ENCODE assay signal across 13 cellular contexts in genomic region chr10:119340893-119341235, GRCh38.
DNase-seq lines count a peak whose midpoint lies in the region; ATAC-seq and TF ChIP-seq lines count a peak whose summit lies in the region.
"Had no signal": no experiment of that assay in that cellular context is flagged by ENCODE, and none has a peak within 500 bp of the region (broad histone marks: within the 10 kb centered on the region; RNA-seq: fewer than 3 reads in every experiment).

No MANE protein-coding gene starts in this region.

- H3K79me1 ChIP-seq in IMR-90 (ENCODE audit: low read depth in 1 of 2, low read length in 2 of 2), result peaks cover 42 to 82% of the 10 kb centered on the region in 2 experiments

- no peak overlapping the region for H4K8ac ChIP-seq in IMR-90 (ENCODE audit: low read depth in 2 of 2, low read length in 2 of 2)

- H2BK120ac ChIP-seq in IMR-90 (ENCODE audit: low read depth, low read length), result peak overlapping the region; percentile 18; the same call in 1 of the 2 replicates

- in situ Hi-C loops in IMR-90 (cut with MboI; ENCODE audit: low sequenced_read_pairs), result no loop called here

- no peak overlapping the region for H3K4me3 Mint-ChIP-seq in effector memory CD8-positive, alpha-beta T cell
- no peak overlapping the region for H3K4me3 Mint-ChIP-seq in stimulated activated effector memory CD8-positive, alpha-beta T cell treated with anti-CD3 and anti-CD28 coated beads, Interleukin-12 subunit alpha, Interleukin-12 subunit beta, amount 100 ng/mL, for 72 hours
- no peak overlapping the region for H3K4me3 Mint-ChIP-seq in Calu3 (ENCODE audit: low read depth, unreplicated experiment)
- H3K4me3 Mint-ChIP-seq: activated naive CD4-positive, alpha-beta T cell treated with anti-CD3 and anti-CD28 coated beads, Interleukin-2, amount 10 ng/mL, durations not matched to agents 7 days and 5 days; GM23338 had no signal

- no peak overlapping the region for H3K14ac ChIP-seq in IMR-90 (replicated peaks; ENCODE audit: low read depth, low read length)

- peaks cover 5% of the 10 kb centered on the region for H3K36me3 Mint-ChIP-seq in effector memory CD8-positive, alpha-beta T cell (ENCODE audit: insufficient read depth)
- H3K36me3 Mint-ChIP-seq in stimulated activated effector memory CD8-positive, alpha-beta T cell treated with anti-CD3 and anti-CD28 coated beads, Interleukin-12 subunit alpha, Interleukin-12 subunit beta, amount 100 ng/mL, for 72 hours, result no peaks in the 10 kb centered on the region
- no peaks in the 10 kb centered on the region for H3K36me3 Mint-ChIP-seq in Calu3 (ENCODE audit: insufficient read depth, unreplicated experiment)

- H3K4me3 ChIP-seq in IMR-90 (ENCODE audit: insufficient read depth, low read depth, low read length), result no peak overlapping the region
- H3K4me3 ChIP-seq in lower lobe of right lung, result no peak overlapping the region
- H3K4me3 ChIP-seq: GM23338 had no signal

- H2BK20ac ChIP-seq in IMR-90 (ENCODE audit: low read depth, low read length), result 0 out of 2 replicates have a peak overlapping the region, but pooled peaks have one; percentile 23

- H3K56ac ChIP-seq in IMR-90 (ENCODE audit: extremely low read depth, insufficient read depth, low read length), result no peak overlapping the region

- H4K20me1 ChIP-seq in IMR-90 (ENCODE audit: insufficient read depth, low read length), result peaks cover 64% of the 10 kb centered on the region

- intact Hi-C loops in IMR-90 (cut with micrococcal nuclease) (no loop called here), lower lobe of right lung (cut with DNase I) (no loop called here), Calu3 (cut with micrococcal nuclease; ENCODE audit: unreplicated experiment) (no loop called here)

- ATAC-seq in IMR-90 (ENCODE audit: low read depth), result no peak
- ATAC-seq in effector memory CD8-positive, alpha-beta T cell (replicated peaks), result no peak
- no peak for ATAC-seq in lower lobe of right lung
- ATAC-seq in stimulated activated effector memory CD8-positive, alpha-beta T cell treated with anti-CD3 and anti-CD28 coated beads, Interleukin-12 subunit alpha, Interleukin-12 subunit beta, amount 100 ng/mL, for 72 hours, result no peak
- ATAC-seq in HG02798 (IDR thresholded peaks at IDR 0.05; ENCODE audit: poor library complexity, unreplicated experiment), result no peak
- ATAC-seq: GM23338 had no signal

- H4K91ac ChIP-seq in IMR-90 (ENCODE audit: insufficient read depth, low read depth, low read length), result peak overlapping the region; percentile 24; the same call in 1 of the 2 replicates

- no peak for TF ChIP-seq RAD21 in IMR-90 (IDR thresholded peaks at IDR 0.05; ENCODE audit: low read length)

- peaks cover 38% of the 10 kb centered on the region for H3K9me1 ChIP-seq in IMR-90 (ENCODE audit: insufficient read depth, low read length)

- no peak overlapping the region for H4K5ac ChIP-seq in IMR-90 (ENCODE audit: low read depth, low read length)

- CTCF ChIA-PET in IMR-90 (lab: Yijun Ruan, JAX), result no interaction called here
- CTCF ChIA-PET in Calu3 (lab: Charles Lee), result no interaction called here

- H3K27ac Mint-ChIP-seq in effector memory CD8-positive, alpha-beta T cell, result peak overlapping the region; percentile 50 to 67
- H3K27ac Mint-ChIP-seq in stimulated activated effector memory CD8-positive, alpha-beta T cell treated with anti-CD3 and anti-CD28 coated beads, Interleukin-12 subunit alpha, Interleukin-12 subunit beta, amount 100 ng/mL, for 72 hours, result peak overlapping the region; percentile 64
- no peak overlapping the region for H3K27ac Mint-ChIP-seq in Calu3 (ENCODE audit: unreplicated experiment)
- H3K27ac Mint-ChIP-seq: activated naive CD4-positive, alpha-beta T cell treated with anti-CD3 and anti-CD28 coated beads, Interleukin-2, amount 10 ng/mL, durations not matched to agents 7 days and 5 days; GM23338 had no signal

- H3K4me2 ChIP-seq in IMR-90 (ENCODE audit: low read depth, low read length), result no peak overlapping the region
- H3K4me2 ChIP-seq: GM23338 had no signal

- no peak overlapping the region for H3K23ac ChIP-seq in IMR-90 (ENCODE audit: low read depth, low read length)

- H3K36me3 ChIP-seq in IMR-90 (ENCODE audit: control insufficient read depth, insufficient read depth, low read length) (peaks cover 39% of the 10 kb centered on the region), lower lobe of right lung (no peaks in the 10 kb centered on the region)
- H3K36me3 ChIP-seq: BE2C had no signal

- H3K27me3 ChIP-seq in IMR-90 (ENCODE audit: control insufficient read depth, insufficient read depth, low read length) (no peaks in the 10 kb centered on the region), lower lobe of right lung (ENCODE audit: low read depth) (no peaks in the 10 kb centered on the region)
- H3K27me3 ChIP-seq: BE2C had no signal

- H3K4me1 ChIP-seq in IMR-90 (ENCODE audit: control insufficient read depth, insufficient read depth, low read length) (peaks cover 31% of the 10 kb centered on the region), lower lobe of right lung (peaks cover 41% of the 10 kb centered on the region)
- H3K4me1 ChIP-seq: BE2C had no signal

- dilution Hi-C loops in IMR-90 (cut with HindIII; ENCODE audit: low sequenced_read_pairs, unreplicated experiment), result no loop called here

- WGBS in IMR-90 (ENCODE audit: extremely low coverage in 2 of 2, insufficient read length in 1 of 2), 2 experiments, result 96% methylated on average over 5 of the region's 6 CpGs; no CpG with 5 or more reads in 1 of the 2 experiments

- H2BK15ac ChIP-seq in IMR-90 (ENCODE audit: low read depth, low read length), result no peak overlapping the region; the same call in 2 of the 3 replicates

- no peaks in the 10 kb centered on the region for H3K9me3 ChIP-seq in IMR-90 (ENCODE audit: control insufficient read depth, insufficient read depth, low read length)
- H3K9me3 ChIP-seq in lower lobe of right lung, result no peaks in the 10 kb centered on the region
- H3K9me3 ChIP-seq: BE2C had no signal

- peak overlapping the region; percentile 24 for H2AFZ ChIP-seq in IMR-90 (replicated peaks; ENCODE audit: low read length, poor library complexity)
- H2AFZ ChIP-seq: GM23338 had no signal

- TF ChIP-seq CTCF in IMR-90 (conservative IDR thresholded peaks at IDR 0.05; ENCODE audit: low read depth, low read length) (no peak), lower lobe of right lung (IDR thresholded peaks at IDR 0.05) (no peak), Calu3 (IDR thresholded peaks at IDR 0.05; ENCODE audit: unreplicated experiment) (no peak), GM20000 (IDR thresholded peaks at IDR 0.05; ENCODE audit: extremely low read depth, missing control alignments) (no peak)

- no peak overlapping the region for H3K18ac ChIP-seq in IMR-90 (ENCODE audit: low read depth, low read length)

- no peaks in the 10 kb centered on the region for H3K9me3 Mint-ChIP-seq in effector memory CD8-positive, alpha-beta T cell
- no peaks in the 10 kb centered on the region for H3K9me3 Mint-ChIP-seq in stimulated activated effector memory CD8-positive, alpha-beta T cell treated with anti-CD3 and anti-CD28 coated beads, Interleukin-12 subunit alpha, Interleukin-12 subunit beta, amount 100 ng/mL, for 72 hours
- H3K9me3 Mint-ChIP-seq in Calu3 (ENCODE audit: low read depth, unreplicated experiment), result no peaks in the 10 kb centered on the region
- H3K9me3 Mint-ChIP-seq: activated naive CD4-positive, alpha-beta T cell treated with anti-CD3 and anti-CD28 coated beads, Interleukin-2, amount 10 ng/mL, durations not matched to agents 7 days and 5 days; GM23338 had no signal

- H3K27ac ChIP-seq in IMR-90 (ENCODE audit: insufficient read depth, low read length) (no peak overlapping the region), lower lobe of right lung (peak overlapping the region; percentile 54)

- no peak overlapping the region for H3K9ac ChIP-seq in IMR-90 (ENCODE audit: low read depth, low read length)

- H3K4me1 Mint-ChIP-seq in effector memory CD8-positive, alpha-beta T cell (ENCODE audit: low read depth in 2 of 2), result peaks cover 27 to 32% of the 10 kb centered on the region in 2 donors
- peaks cover 44% of the 10 kb centered on the region for H3K4me1 Mint-ChIP-seq in stimulated activated effector memory CD8-positive, alpha-beta T cell treated with anti-CD3 and anti-CD28 coated beads, Interleukin-12 subunit alpha, Interleukin-12 subunit beta, amount 100 ng/mL, for 72 hours
- H3K4me1 Mint-ChIP-seq in Calu3 (ENCODE audit: low read depth, unreplicated experiment), result no peaks in the 10 kb centered on the region

- peak overlapping the region; percentile 20 for H3K4ac ChIP-seq in IMR-90 (ENCODE audit: low read depth, low read length)

- POLR2A ChIA-PET in IMR-90 (lab: Charles Lee; ENCODE audit: unreplicated experiment), result interaction anchor here (0.6 kb wide), 2 partner anchors 9 to 115 kb away, joined by 3 to 4 read pairs; no protein-coding TSS in a partner anchor

- H2AK5ac ChIP-seq in IMR-90 (ENCODE audit: low read depth, low read length), result peak overlapping the region; percentile 49; the same call in 1 of the 2 replicates

- TF ChIP-seq POLR2A in IMR-90 (IDR thresholded peaks at IDR 0.05; ENCODE audit: low read depth, low read length), result no peak

- DNase-seq in IMR-90 (no peak), lower lobe of right lung (no peak), Calu3 (no peak), GM20000 (ENCODE audit: low spot score) (no peak)
- no peak for DNase-seq in effector memory CD8-positive, alpha-beta T cell
- no peak for DNase-seq in stimulated activated effector memory CD8-positive, alpha-beta T cell treated with anti-CD3 and anti-CD28 coated beads, Interleukin-12 subunit alpha, Interleukin-12 subunit beta, amount 100 ng/mL, for 72 hours (ENCODE audit: low spot score in 2 of 2)
- DNase-seq: BE2C, GF-D8, KG1, NCI-H2081 treated with DMSO at 0.1 percent for 48 hours had no signal

- BruUV-seq in IMR-90 (replicated peaks; lab: Mats Ljungman, UMichigan) (no TSS peak), Calu3 (replicated peaks; lab: Mats Ljungman, UMichigan) (no TSS peak)

- H2AK9ac ChIP-seq in IMR-90 (replicated peaks; ENCODE audit: low read depth, low read length, poor library complexity), result peak overlapping the region; percentile 80

- no peak overlapping the region for H2BK5ac ChIP-seq in IMR-90 (ENCODE audit: low read depth, low read length, poor library complexity, severe bottlenecking)

- no peaks in the 10 kb centered on the region for H3K27me3 Mint-ChIP-seq in effector memory CD8-positive, alpha-beta T cell
- H3K27me3 Mint-ChIP-seq in Calu3 (ENCODE audit: unreplicated experiment), result peaks cover 13% of the 10 kb centered on the region
- H3K27me3 Mint-ChIP-seq: activated naive CD4-positive, alpha-beta T cell treated with anti-CD3 and anti-CD28 coated beads, Interleukin-2, amount 10 ng/mL, durations not matched to agents 7 days and 5 days had no signal

TF ChIP-seq in IMR-90, 13 proteins besides CTCF, POLR2A, EP300 and RAD21 (continues in another document):
- no peak for TF ChIP-seq MAZ (IDR thresholded peaks at IDR 0.05; ENCODE audit: borderline replicate concordance, low read depth, low read length)
- no peak for TF ChIP-seq BHLHE40 (IDR thresholded peaks at IDR 0.05; ENCODE audit: low read depth, low read length)
- TF ChIP-seq MXI1 (IDR thresholded peaks at IDR 0.05; ENCODE audit: borderline replicate concordance, low read depth, low read length), result no peak
- no peak for TF ChIP-seq CEBPB (IDR thresholded peaks at IDR 0.05; ENCODE audit: low read depth, low read length)
- no peak for TF ChIP-seq FOS (IDR thresholded peaks at IDR 0.05; ENCODE audit: low read depth, low read length)
- TF ChIP-seq SMC3 (IDR thresholded peaks at IDR 0.05; ENCODE audit: low read depth, low read length), result no peak
- TF ChIP-seq CHD1 (IDR thresholded peaks at IDR 0.05; ENCODE audit: low read depth, low read length), result no peak
